13 cellular contexts compared by ENCODE assay signal in genomic region chr15:85786778-85787114, GRCh38. TPM values are rescaled to one million over a fixed set of nuclear protein-coding genes. Genes with fewer than 3 reads are reported as not detected.
DNase-seq lines count a peak whose midpoint lies in the region; ATAC-seq and TF ChIP-seq lines count a peak whose summit lies in the region.
"Had no signal": no experiment of that assay in that cellular context is flagged by ENCODE, and none has a peak within 500 bp of the region (broad histone marks: within the 10 kb centered on the region; RNA-seq: fewer than 3 reads in every experiment).

No MANE protein-coding gene starts in this region.

- H3F3A ChIP-seq in PC-3 (ENCODE audit: low read length, unreplicated experiment), result no peaks in the 10 kb centered on the region

- ATAC-seq in CD4-positive, alpha-beta T cell (ENCODE audit: poor library complexity), result no peak
- ATAC-seq in PC-3 (no peak), HG03439 (IDR thresholded peaks at IDR 0.05; ENCODE audit: unreplicated experiment) (no peak), GM18907 (IDR thresholded peaks at IDR 0.05; ENCODE audit: unreplicated experiment) (no peak)

- H3K36me3 ChIP-seq in PC-3 (ENCODE audit: low read depth, low read length) (no peaks in the 10 kb centered on the region), endodermal cell (ENCODE audit: control insufficient read depth, insufficient read depth, low read length) (no peaks in the 10 kb centered on the region)
- H3K36me3 ChIP-seq: BE2C had no signal

- H3K9me2 ChIP-seq in PC-3 (replicated peaks; ENCODE audit: low read length), result no peaks in the 10 kb centered on the region

- H4K20me1 ChIP-seq in PC-3 (ENCODE audit: low read length), result no peaks in the 10 kb centered on the region

- H3K4me3 ChIP-seq in PC-3 (ENCODE audit: low read length), result peak overlapping the region; percentile 58; the same call in 1 of the 2 replicates
- no peak overlapping the region for H3K4me3 ChIP-seq in endodermal cell (ENCODE audit: low read length)
- H3K4me3 ChIP-seq: lung had no signal

- no peaks in the 10 kb centered on the region for H3K36me3 Mint-ChIP-seq in CD4-positive, alpha-beta T cell (ENCODE audit: low read depth)
- H3K36me3 Mint-ChIP-seq in endodermal cell (ENCODE audit: low read depth), result peaks cover 7% of the 10 kb centered on the region

- H3K27me3 ChIP-seq in CD4-positive, alpha-beta T cell (ENCODE audit: control insufficient read depth, insufficient read depth, low read length), result no peaks in the 10 kb centered on the region
- H3K27me3 ChIP-seq in PC-3 (ENCODE audit: low read length) (no peaks in the 10 kb centered on the region), endodermal cell (ENCODE audit: control insufficient read depth, insufficient read depth, low read length, poor library complexity, severe bottlenecking) (no peaks in the 10 kb centered on the region)
- H3K27me3 ChIP-seq: BE2C had no signal

- intact Hi-C loops in CD4-positive, alpha-beta T cell (cut with DNase I, micrococcal nuclease), result loop anchor here in 1 of 2 experiments (2.0 kb wide), 1 partner anchor 14 kb away; no protein-coding TSS in a partner anchor
- intact Hi-C loops in PC-3 (cut with micrococcal nuclease), result no loop called here

- no peak overlapping the region for H3K27ac ChIP-seq in CD4-positive, alpha-beta T cell (ENCODE audit: low read depth, low read length)
- H3K27ac ChIP-seq in PC-3 (ENCODE audit: low read length) (peak overlapping the region; percentile 92), endodermal cell (ENCODE audit: low read depth, low read length) (no peak overlapping the region)

- H3K9me3 Mint-ChIP-seq in CD4-positive, alpha-beta T cell, result no peaks in the 10 kb centered on the region
- H3K9me3 Mint-ChIP-seq in endodermal cell, result no peaks in the 10 kb centered on the region
- H3K9me3 Mint-ChIP-seq: activated CD4-positive, alpha-beta T cell treated with anti-CD3 and anti-CD28 coated beads, Interleukin-2, amount 10 ng/mL, durations not matched to agents 24 days and 14 days had no signal

- H3K27ac Mint-ChIP-seq in CD4-positive, alpha-beta T cell, result peak overlapping the region; percentile 96
- peak overlapping the region; percentile 70 for H3K27ac Mint-ChIP-seq in endodermal cell

- H3K4me2 ChIP-seq in PC-3 (ENCODE audit: low read length), result peak overlapping the region; percentile 89

- H3K4me1 ChIP-seq in PC-3 (ENCODE audit: insufficient read depth, low read length), result peaks cover 32% of the 10 kb centered on the region
- peaks cover 13% of the 10 kb centered on the region for H3K4me1 ChIP-seq in endodermal cell (ENCODE audit: control insufficient read depth, insufficient read depth, low read length)

- CTCF ChIA-PET in CD4-positive, alpha-beta T cell (lab: Charles Lee), result no interaction called here
- CTCF ChIA-PET in PC-3 (lab: Charles Lee), result interaction anchor here (0.9 kb wide), 1 partner anchor 14 kb away, joined by 4 read pairs; no protein-coding TSS in a partner anchor

- no TSS peak for BruUV-seq in PC-3 (replicated peaks; lab: Mats Ljungman, UMichigan)

- H3K4me3 Mint-ChIP-seq in CD4-positive, alpha-beta T cell, result no peak overlapping the region
- H3K4me3 Mint-ChIP-seq in endodermal cell, result no peak overlapping the region

- no peak for TF ChIP-seq CTCF in CD4-positive, alpha-beta T cell (IDR thresholded peaks at IDR 0.05)
- TF ChIP-seq CTCF in PC-3 (conservative IDR thresholded peaks at IDR 0.05; ENCODE audit: low read depth, low read length) (no peak), endodermal cell (conservative IDR thresholded peaks at IDR 0.05) (no peak)

- H3K9ac ChIP-seq in PC-3 (ENCODE audit: low read length) (0 out of 2 replicates have a peak overlapping the region, but pooled peaks have one; percentile 43), endodermal cell (ENCODE audit: extremely low read depth, low read length, poor library complexity, severe bottlenecking) (no peak overlapping the region)

- POLR2A ChIA-PET in CD4-positive, alpha-beta T cell (lab: Charles Lee), result interaction anchor here (2.9 kb wide), 1 partner anchor 7 kb away, joined by 20 read pairs; the partner anchor contains the start of gene KLHL25
- POLR2A ChIA-PET in PC-3 (lab: Charles Lee; ENCODE audit: unreplicated experiment), result no interaction called here

- no peaks in the 10 kb centered on the region for H3K27me3 Mint-ChIP-seq in CD4-positive, alpha-beta T cell
- no peaks in the 10 kb centered on the region for H3K27me3 Mint-ChIP-seq in endodermal cell (ENCODE audit: insufficient read depth)
- H3K27me3 Mint-ChIP-seq: activated CD4-positive, alpha-beta T cell treated with anti-CD3 and anti-CD28 coated beads, Interleukin-2, amount 10 ng/mL, durations not matched to agents 24 days and 14 days had no signal

- WGBS in endodermal cell (ENCODE audit: insufficient coverage in 1 of 2, insufficient read length in 1 of 2), 2 experiments, result 89 to 100% methylated on average over 2 of the region's 3 CpGs

- H3K9me3 ChIP-seq in CD4-positive, alpha-beta T cell (ENCODE audit: control insufficient read depth, low read length), result no peaks in the 10 kb centered on the region
- H3K9me3 ChIP-seq in PC-3 (ENCODE audit: low read length) (no peaks in the 10 kb centered on the region), endodermal cell (ENCODE audit: control insufficient read depth, low read length) (no peaks in the 10 kb centered on the region)
- H3K9me3 ChIP-seq: BE2C had no signal

- peaks cover 69% of the 10 kb centered on the region for H3K79me2 ChIP-seq in PC-3 (ENCODE audit: low read length)

- no peak overlapping the region for H2AFZ ChIP-seq in PC-3 (ENCODE audit: low read length)

- no peak for DNase-seq in CD4-positive, alpha-beta T cell
- DNase-seq in PC-3 (no peak), endodermal cell (no peak), renal cortical epithelial cell (ENCODE audit: low read depth) (peak; percentile 27), NCI-H524 treated with DMSO at 0.1 percent for 48 hours (lab: John Stamatoyannopoulos, UW) (no peak), NCI-H1092 treated with DMSO at 0.1 percent for 48 hours (lab: John Stamatoyannopoulos, UW) (no peak)
- DNase-seq: BE2C, MV-4-11, NCI-H2227 treated with DMSO at 0.1 percent for 48 hours had no signal

- peaks cover 70% of the 10 kb centered on the region for H3K4me1 Mint-ChIP-seq in CD4-positive, alpha-beta T cell (ENCODE audit: low read depth)
- H3K4me1 Mint-ChIP-seq in endodermal cell, result peaks cover 18% of the 10 kb centered on the region

RNA-seq across cellular contexts. Expression of gene KLHL25, which starts 8.0 kb away (rescaled TPM):
- total RNA-seq in CD4-positive, alpha-beta T cell, result 10 to 100 TPM in 1 of 2 experiments, 1 to 10 TPM in 1; 9.0 to 10.2 TPM
- total RNA-seq in PC-3 (2014; rRNA removed), result 7.2 and 12.5 TPM in 2 replicates
- total RNA-seq in endodermal cell, result 10 to 100 TPM; 13.3 TPM
- polyA plus RNA-seq in endodermal cell (2013, experiment 1 of 2), result 20.3 TPM
- polyA plus RNA-seq in endodermal cell (2013, experiment 2 of 2), result 19.7 TPM
- total RNA-seq in renal cortical epithelial cell, result 6.2 and 7.1 TPM in 2 replicates
